ENCODE assay signal across 16 cellular contexts in genomic region chr5:168422431-168422830, GRCh38.
A peak's percentile ranks its signal among the peaks of the same experiment; 100 is the strongest.
DNase-seq lines count a peak whose midpoint lies in the region; ATAC-seq and TF ChIP-seq lines count a peak whose summit lies in the region.
"Had no signal": no experiment of that assay in that cellular context is flagged by ENCODE, and none has a peak within 500 bp of the region (broad histone marks: within the 10 kb centered on the region; RNA-seq: fewer than 3 reads in every experiment).

No MANE protein-coding gene starts in this region.

- H3K27me3 ChIP-seq in cardiac muscle cell (no peaks in the 10 kb centered on the region), left ventricle myocardium inferior (ENCODE audit: low read depth) (no peaks in the 10 kb centered on the region), foreskin keratinocyte (no peaks in the 10 kb centered on the region)
- H3K27me3 ChIP-seq: upper lobe of right lung had no signal

- H3K4me3 ChIP-seq in cardiac muscle cell (no peak overlapping the region), left ventricle myocardium inferior (no peak overlapping the region)
- H3K4me3 ChIP-seq: upper lobe of right lung had no signal

- no peaks in the 10 kb centered on the region for H3K36me3 Mint-ChIP-seq in activated CD4-positive, alpha-beta memory T cell treated with anti-CD3 and anti-CD28 coated beads, Interleukin-2, amount 10 ng/mL, durations not matched to agents 7 days and 5 days (ENCODE audit: low read depth)
- H3K36me3 Mint-ChIP-seq: naive B cell had no signal

- H3K36me3 ChIP-seq in cardiac muscle cell (no peaks in the 10 kb centered on the region), left ventricle myocardium inferior (no peaks in the 10 kb centered on the region)
- H3K36me3 ChIP-seq: upper lobe of right lung had no signal

- H3K27ac Mint-ChIP-seq in activated CD4-positive, alpha-beta memory T cell treated with anti-CD3 and anti-CD28 coated beads, Interleukin-2, amount 10 ng/mL, durations not matched to agents 7 days and 5 days: no peak overlapping the region
- H3K27ac Mint-ChIP-seq: B cell, naive B cell had no signal

- POLR2A ChIA-PET in activated CD4-positive, alpha-beta memory T cell treated with anti-CD3 and anti-CD28 coated beads, Interleukin-2, amount 10 ng/mL, durations not matched to agents 7 days and 5 days (lab: Charles Lee): no interaction called here

- H3K4me1 Mint-ChIP-seq in activated CD4-positive, alpha-beta memory T cell treated with anti-CD3 and anti-CD28 coated beads, Interleukin-2, amount 10 ng/mL, durations not matched to agents 7 days and 5 days: no peaks in the 10 kb centered on the region
- H3K4me1 Mint-ChIP-seq: B cell, naive B cell had no signal

- intact Hi-C loops in left ventricle myocardium inferior (cut with micrococcal nuclease): no loop called here

- TF ChIP-seq CTCF in cardiac muscle cell (IDR thresholded peaks at IDR 0.05; ENCODE audit: low read depth, low read length) (peak; percentile 15), left ventricle myocardium inferior (IDR thresholded peaks at IDR 0.05; ENCODE audit: borderline replicate concordance) (no peak), VCaP (conservative IDR thresholded peaks at IDR 0.05) (peak; percentile 57), foreskin keratinocyte (conservative IDR thresholded peaks at IDR 0.05) (peak; percentile 64)

- DNase-seq in cardiac muscle cell (ENCODE audit: low read depth in 1 of 2, low spot score in 1 of 2): no peak
- DNase-seq in left ventricle myocardium inferior: no peak
- DNase-seq in foreskin keratinocyte: no peak
- no peak for DNase-seq in NOMO-1 (lab: John Stamatoyannopoulos, UW; ENCODE audit: unreplicated experiment in 2 of 2)
- DNase-seq in activated CD4-positive, alpha-beta memory T cell treated with anti-CD3 and anti-CD28 coated beads, Interleukin-2, amount 10 ng/mL, durations not matched to agents 7 days and 5 days: no peak
- no peak for DNase-seq in middle frontal gyrus (ENCODE audit: extremely low spot score, low spot score)
- no peak for DNase-seq in retina
- DNase-seq: activated T-cell treated with anti-CD3 and anti-CD28 coated beads for 4 hours, anterior cingulate cortex, EL, naive B cell, NCI-H187, Right ventricle myocardium superior, upper lobe of right lung had no signal

- no peaks in the 10 kb centered on the region for H3K9me3 Mint-ChIP-seq in activated CD4-positive, alpha-beta memory T cell treated with anti-CD3 and anti-CD28 coated beads, Interleukin-2, amount 10 ng/mL, durations not matched to agents 7 days and 5 days

- CTCF ChIA-PET in activated CD4-positive, alpha-beta memory T cell treated with anti-CD3 and anti-CD28 coated beads, Interleukin-2, amount 10 ng/mL, durations not matched to agents 7 days and 5 days (lab: Charles Lee): interaction anchor here (0.6 to 1.2 kb wide), 2 partner anchors 92 to 113 kb away, joined by 3 to 4 read pairs; no protein-coding TSS in a partner anchor

- peak; percentile 50 for ATAC-seq in foreskin keratinocyte
- ATAC-seq: upper lobe of right lung had no signal

- H3K4me1 ChIP-seq in cardiac muscle cell (ENCODE audit: low read depth) (peaks cover 15% of the 10 kb centered on the region), left ventricle myocardium inferior (peaks cover 10% of the 10 kb centered on the region), foreskin keratinocyte (no peaks in the 10 kb centered on the region)
- H3K4me1 ChIP-seq: upper lobe of right lung had no signal

- no peak overlapping the region for H3K4me3 Mint-ChIP-seq in activated CD4-positive, alpha-beta memory T cell treated with anti-CD3 and anti-CD28 coated beads, Interleukin-2, amount 10 ng/mL, durations not matched to agents 7 days and 5 days
- H3K4me3 Mint-ChIP-seq: B cell, naive B cell had no signal

- H3K27ac ChIP-seq in cardiac muscle cell (no peak overlapping the region), left ventricle myocardium inferior (replicated peaks) (no peak overlapping the region), VCaP (no peak overlapping the region), foreskin keratinocyte (no peak overlapping the region)
- H3K27ac ChIP-seq: upper lobe of right lung had no signal

- H3K27me3 Mint-ChIP-seq in activated CD4-positive, alpha-beta memory T cell treated with anti-CD3 and anti-CD28 coated beads, Interleukin-2, amount 10 ng/mL, durations not matched to agents 7 days and 5 days: no peaks in the 10 kb centered on the region
- H3K27me3 Mint-ChIP-seq: B cell had no signal

- H3K9me3 ChIP-seq in cardiac muscle cell (ENCODE audit: low read depth) (no peaks in the 10 kb centered on the region), left ventricle myocardium inferior (replicated peaks) (no peaks in the 10 kb centered on the region)
- H3K9me3 ChIP-seq: upper lobe of right lung had no signal
